Comparison of ENCODE assay signal across 9 cellular contexts in the genomic region with DNA sequence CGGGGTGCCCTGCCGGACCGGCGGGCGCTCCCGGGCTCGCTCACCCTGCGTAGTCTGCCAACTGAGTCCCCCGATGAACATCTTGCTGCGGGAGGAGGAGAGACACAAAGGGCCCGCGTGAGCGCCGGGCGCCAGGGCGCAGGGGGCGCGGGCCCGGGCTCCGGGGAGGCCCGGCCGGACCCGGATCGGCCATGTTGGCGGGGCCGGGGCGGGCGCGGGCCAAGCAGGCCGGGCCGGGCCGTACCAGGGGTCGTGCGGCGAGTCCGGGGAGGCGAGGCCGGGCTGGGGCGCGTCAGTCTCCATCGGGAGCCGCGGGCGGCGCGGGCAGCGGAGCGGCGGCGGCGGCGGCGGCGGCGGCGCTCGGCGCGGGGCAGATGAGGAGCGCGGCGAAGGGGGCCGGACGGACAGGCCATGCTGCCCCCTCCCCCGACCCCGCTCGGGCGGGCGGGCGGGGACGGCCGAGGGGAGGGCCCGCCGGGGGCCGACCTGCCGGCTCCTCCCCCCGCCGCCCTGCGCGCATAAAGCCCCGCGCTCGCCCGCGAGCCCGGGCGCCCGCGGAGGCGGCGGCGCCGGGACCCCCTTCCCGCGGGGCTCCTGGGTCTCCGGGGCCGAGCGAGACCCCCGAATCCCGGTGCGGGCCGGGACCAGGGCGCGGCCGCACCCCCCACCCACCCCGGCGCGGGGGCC. TPM values are rescaled to one million over a fixed set of nuclear protein-coding genes. Genes with fewer than 3 reads are reported as not detected.
DNase-seq lines count a peak whose midpoint lies in the region; ATAC-seq and TF ChIP-seq lines count a peak whose summit lies in the region.
"Had no signal": no experiment of that assay in that cellular context is flagged by ENCODE, and none has a peak within 500 bp of the region (broad histone marks: within the 10 kb centered on the region; RNA-seq: fewer than 3 reads in every experiment).

A gene (minus strand): TSS at position 376 of the 687 bp plus-strand sequence. CDS start 73 bp downstream, at position 303.

- H3K9me3 Mint-ChIP-seq in glutamatergic neuron (ENCODE audit: unreplicated experiment) (peaks cover 23% of the 10 kb centered on the region), progenitor cell of endocrine pancreas (ENCODE audit: low read depth) (no peaks in the 10 kb centered on the region)

- H3K4me3 ChIP-seq in GM08714 (ENCODE audit: low read length) (peak within 1 kb of the TSS; percentile 8; the same call in 1 of the 2 replicates), SJCRH30 (peak within 1 kb of the TSS; percentile 74)

- no peaks in the 10 kb centered on the region for H3K4me1 ChIP-seq in SJCRH30

- DNase-seq in SJCRH30 (no peak), glutamatergic neuron (peak; percentile 62), progenitor cell of endocrine pancreas (ENCODE audit: low spot score, unreplicated experiment) (no peak), RWPE1 (ENCODE audit: low spot score) (no peak)
- DNase-seq in activated CD4-positive, alpha-beta T cell treated with anti-CD3 and anti-CD28 coated beads for 4 hours: no peak
- DNase-seq: kidney had no signal

- no peaks in the 10 kb centered on the region for H3K36me3 ChIP-seq in SJCRH30

- H3K36me3 Mint-ChIP-seq in glutamatergic neuron (ENCODE audit: unreplicated experiment) (no peaks in the 10 kb centered on the region), progenitor cell of endocrine pancreas (ENCODE audit: insufficient read depth) (peaks cover 11% of the 10 kb centered on the region)

- CTCF ChIA-PET in RWPE1 (lab: Yijun Ruan, JAX): no interaction called here

- H3K4me3 Mint-ChIP-seq in glutamatergic neuron (ENCODE audit: unreplicated experiment): peak within 1 kb of the TSS; percentile 99
- peak within 1 kb of the TSS; percentile 88 for H3K4me3 Mint-ChIP-seq in progenitor cell of endocrine pancreas (ENCODE audit: low read depth)

- peaks cover 11% of the 10 kb centered on the region for H3K27me3 ChIP-seq in SJCRH30

- no peak within 1 kb of the TSS for H3K27ac ChIP-seq in SJCRH30
- H3K27ac ChIP-seq in RWPE1: no peak within 1 kb of the TSS

- ATAC-seq in HG02763 (IDR thresholded peaks at IDR 0.05; ENCODE audit: unreplicated experiment): no peak
- no peak for ATAC-seq in HG02623 (IDR thresholded peaks at IDR 0.05; ENCODE audit: unreplicated experiment)

- peak within 1 kb of the TSS; percentile 96 for H3K27ac Mint-ChIP-seq in glutamatergic neuron (ENCODE audit: unreplicated experiment)
- H3K27ac Mint-ChIP-seq in progenitor cell of endocrine pancreas: peak within 1 kb of the TSS; percentile 97

- no peak for TF ChIP-seq CTCF in glutamatergic neuron (IDR thresholded peaks at IDR 0.05; ENCODE audit: partially characterized antibody, unreplicated experiment)
- no peak for TF ChIP-seq CTCF in progenitor cell of endocrine pancreas (IDR thresholded peaks at IDR 0.05; ENCODE audit: unreplicated experiment)
- TF ChIP-seq CTCF in RWPE1 (conservative IDR thresholded peaks at IDR 0.05; ENCODE audit: low read depth): no peak

- H3K27me3 Mint-ChIP-seq in glutamatergic neuron (ENCODE audit: unreplicated experiment): peaks cover 28% of the 10 kb centered on the region
- peaks cover 33% of the 10 kb centered on the region for H3K27me3 Mint-ChIP-seq in progenitor cell of endocrine pancreas

- POLR2A ChIA-PET in RWPE1 (lab: Yijun Ruan, JAX; ENCODE audit: low non-redundant PET): no interaction called here

- H3K4me1 Mint-ChIP-seq in glutamatergic neuron (ENCODE audit: low read depth, unreplicated experiment) (peaks cover 34% of the 10 kb centered on the region), progenitor cell of endocrine pancreas (ENCODE audit: low read depth) (peaks cover 53% of the 10 kb centered on the region)

- no peaks in the 10 kb centered on the region for H3K9me3 ChIP-seq in SJCRH30 (replicated peaks)

RNA-seq across cellular contexts. Expression of the gene that starts here (rescaled TPM):
- 4.8 and 5.4 TPM in 2 replicates for total RNA-seq in SJCRH30 (2014; rRNA removed; shearing (Covaris generic))
- total RNA-seq in glutamatergic neuron (ENCODE audit: unreplicated experiment) (229 TPM), progenitor cell of endocrine pancreas (122 and 127 TPM in 2 replicates)

Comparison
In these comparisons a context has a peak if more than half of its experiments do, and no peak if none do; other contexts are left out.
1. RNA of the gene that starts here (total RNA-seq): 229 TPM in glutamatergic neuron (single experiment) and 122 to 127 TPM in progenitor cell of endocrine pancreas; 4.8 to 5.4 TPM in SJCRH30; every median in the first group is over 10 times any median in the second.